Comparison of ENCODE assay signal across 21 cellular contexts in genomic region chr22:17035246-17035645, GRCh38. TPM values are rescaled to one million over a fixed set of nuclear protein-coding genes. Genes with fewer than 3 reads are reported as not detected.
A peak's percentile ranks its signal among the peaks of the same experiment; 100 is the strongest.
DNase-seq lines count a peak whose midpoint lies in the region; ATAC-seq and FAIRE-seq lines count a peak whose summit lies in the region.
"Had no signal": no experiment of that assay in that cellular context is flagged by ENCODE, and none has a peak within 500 bp of the region (broad histone marks: within the 10 kb centered on the region; RNA-seq: fewer than 3 reads in every experiment).

No MANE protein-coding gene starts in this region.

- peak overlapping the region; percentile 37 for H3K4me3 Mint-ChIP-seq in activated T-cell treated with anti-CD3 and anti-CD28 coated beads, Interleukin-2, amount 50 U/mL, for 4 hours

- no peak for ATAC-seq in activated T-cell treated with anti-CD3 and anti-CD28 coated beads, Interleukin-2, amount 50 U/mL, for 4 hours
- ATAC-seq in GM18909 (IDR thresholded peaks at IDR 0.05; ENCODE audit: poor library complexity, unreplicated experiment) = no peak

- no peaks in the 10 kb centered on the region for H3K36me3 Mint-ChIP-seq in activated T-cell treated with anti-CD3 and anti-CD28 coated beads, Interleukin-2, amount 50 U/mL, for 4 hours (ENCODE audit: insufficient read depth)

- H3K9me3 Mint-ChIP-seq in activated T-cell treated with anti-CD3 and anti-CD28 coated beads, Interleukin-2, amount 50 U/mL, for 4 hours = no peaks in the 10 kb centered on the region
- H3K9me3 Mint-ChIP-seq: T-helper 2 cell treated with Interferon-gamma antibody and Interleukin-4, amounts not matched to agents 5 μg/mL and 100 μg/mL, for 36 hours had no signal

- FAIRE-seq in HTR-8/SVneo (lab: Jason Lieb, UNC) = no peak

- peaks cover 10% of the 10 kb centered on the region for H3K4me1 Mint-ChIP-seq in activated T-cell treated with anti-CD3 and anti-CD28 coated beads, Interleukin-2, amount 50 U/mL, for 4 hours (ENCODE audit: low read depth)

- peaks cover 13% of the 10 kb centered on the region for H3K27me3 Mint-ChIP-seq in activated T-cell treated with anti-CD3 and anti-CD28 coated beads, Interleukin-2, amount 50 U/mL, for 4 hours (ENCODE audit: low read depth)

- DNase-seq in activated T-cell treated with anti-CD3 and anti-CD28 coated beads, Interleukin-2, amount 50 U/mL, for 4 hours = no peak
- DNase-seq in activated T-cell treated with anti-CD3 and anti-CD28 coated beads, Interleukin-2, amount 50 U/mL, for 48 hours = no peak
- DNase-seq in NCI-H2196 treated with DMSO at 0.1 percent for 48 hours (lab: John Stamatoyannopoulos, UW; ENCODE audit: unreplicated experiment) (peak; percentile 70), cerebellar cortex (ENCODE audit: low spot score) (peak; percentile 68), retina (peak; percentile 8), HPDE6-E6E7 (ENCODE audit: extremely low spot score) (no peak), HTR-8/SVneo (ENCODE audit: insufficient read length, low spot score) (no peak)
- DNase-seq: activated CD4-positive, CD25-positive, alpha-beta regulatory T cell treated with anti-CD3 and anti-CD28 coated beads, Interleukin-2, amount 50 U/mL, for 72 hours; activated CD8-positive, alpha-beta memory T cell treated with anti-CD3 and anti-CD28 coated beads, Interleukin-2, amount 50 U/mL, for 48 hours; COR-L47; cortex of kidney; Karpas-422; NCI-H187; NCI-H774 had no signal

RNA-seq across cellular contexts. Expression of gene GAB4, which starts 27.2 kb away (rescaled TPM):
- not detected for total RNA-seq in activated T-cell treated with anti-CD3 and anti-CD28 coated beads, Interleukin-2, amount 50 U/mL, for 4 hours
- total RNA-seq: esophagus mucosa, heart right ventricle, kidney epithelial cell, progenitor cell of endocrine pancreas, thoracic aorta had no signal

RNA-seq across cellular contexts. Expression of gene IL17RA, which starts 49.6 kb away (rescaled TPM):
- total RNA-seq in activated T-cell treated with anti-CD3 and anti-CD28 coated beads, Interleukin-2, amount 50 U/mL, for 4 hours = 10 to 100 TPM; 14.1 to 19.6 (median 16.6) TPM

Comparison
In these comparisons a context has a peak if more than half of its experiments do, and no peak if none do; other contexts are left out.
1. DNase-seq: peak in NCI-H2196 treated with DMSO at 0.1 percent for 48 hours (single experiment), cerebellar cortex (single experiment) and retina (single experiment); none in activated T-cell treated with anti-CD3 and anti-CD28 coated beads, Interleukin-2, amount 50 U/mL, for 4 hours (single experiment), activated T-cell treated with anti-CD3 and anti-CD28 coated beads, Interleukin-2, amount 50 U/mL, for 48 hours (0 of 2), HPDE6-E6E7 (single experiment) and HTR-8/SVneo (single experiment).